ENCODE assay signal across 8 cellular contexts in genomic region chr16:32740766-32741499, GRCh38.
DNase-seq lines count a peak whose midpoint lies in the region; ATAC-seq, FAIRE-seq and TF ChIP-seq lines count a peak whose summit lies in the region.
"Not testable (repeated sequence)": the region's sequence is repeated elsewhere in the genome, so short reads cannot be mapped to it uniquely, and the experiment has no call there.

No MANE protein-coding gene starts in this region.

- not testable (repeated sequence) for H4K20me1 ChIP-seq in DND-41 (ENCODE audit: insufficient read depth, low read length); HepG2 (ENCODE audit: insufficient read depth, low read length)

- H3K36me3 Mint-ChIP-seq in central memory CD8-positive, alpha-beta T cell (ENCODE audit: insufficient read depth); naive B cell; stimulated activated memory B cell treated with anti-CD40 and anti-IgM and Interleukin-4, amounts not matched to agents 10 μg/mL and 1 μg/mL and 100 μg/mL, for 72 hours: not testable (repeated sequence)

- not testable (repeated sequence) for H3K4me2 ChIP-seq in DND-41 (ENCODE audit: insufficient read depth, low read length); HepG2 (ENCODE audit: low read depth, low read length)

- WGBS in HepG2 (ENCODE audit: low lambda C conversion rate), result no CpG with 5 or more reads among the region's 60 CpGs

- H3K9me3 Mint-ChIP-seq in central memory CD8-positive, alpha-beta T cell; naive B cell; stimulated activated memory B cell treated with anti-CD40 and anti-IgM and Interleukin-4, amounts not matched to agents 10 μg/mL and 1 μg/mL and 100 μg/mL, for 72 hours: not testable (repeated sequence)

- H3K79me2 ChIP-seq in DND-41 (ENCODE audit: insufficient read depth, low read length); HepG2 (ENCODE audit: insufficient read depth, low read length): not testable (repeated sequence)

- not testable (repeated sequence) for H3K36me3 ChIP-seq in DND-41 (ENCODE audit: insufficient read depth, low read length); HepG2 (replicated peaks in 1 of 2; ENCODE audit: control insufficient read depth in 1 of 2, insufficient read depth in 2 of 2, low read length in 2 of 2)

- H3K4me1 Mint-ChIP-seq in central memory CD8-positive, alpha-beta T cell; naive B cell; stimulated activated memory B cell treated with anti-CD40 and anti-IgM and Interleukin-4, amounts not matched to agents 10 μg/mL and 1 μg/mL and 100 μg/mL, for 72 hours: not testable (repeated sequence)

- peak; percentile 14 for FAIRE-seq in A204.1 (lab: Jason Lieb, UNC)
- FAIRE-seq in HepG2 (lab: Jason Lieb, UNC), result not testable (repeated sequence)

- H2AFZ ChIP-seq in DND-41 (ENCODE audit: low read depth, low read length); HepG2 (ENCODE audit: low read length): not testable (repeated sequence)

- in situ Hi-C loops in HepG2 (cut with HindIII; ENCODE audit: extremely low pct_ligation_motif_present, low pct_unique_long_range_greater_than_20kb), result not testable (repeated sequence)

- not testable (repeated sequence) for DNase-seq in DND-41; central memory CD8-positive, alpha-beta T cell (ENCODE audit: low spot score in 2 of 2); left ventricle myocardium superior; HepG2 (ENCODE audit: low spot score); naive B cell

- not testable (repeated sequence) for H3K27ac Mint-ChIP-seq in central memory CD8-positive, alpha-beta T cell (ENCODE audit: low read depth); naive B cell; stimulated activated memory B cell treated with anti-CD40 and anti-IgM and Interleukin-4, amounts not matched to agents 10 μg/mL and 1 μg/mL and 100 μg/mL, for 72 hours

- H3K4me3 ChIP-seq in DND-41 (ENCODE audit: low read depth in 1 of 2, low read length in 2 of 2); HepG2 (replicated peaks in 1 of 3; ENCODE audit: insufficient read depth in 1 of 3, low read depth in 2 of 3, low read length in 3 of 3): not testable (repeated sequence)

- not testable (repeated sequence) for TF ChIP-seq RAD21 in HepG2 (CRISPR knock-in tag; IDR thresholded peaks at IDR 0.05)

- POLR2A ChIA-PET in HepG2 (lab: Yijun Ruan, JAX), result not testable (repeated sequence)

- H3K4me1 ChIP-seq in DND-41 (ENCODE audit: insufficient read depth, low read length); HepG2 (ENCODE audit: insufficient read depth, low read length): not testable (repeated sequence)

- not testable (repeated sequence) for H3K27me3 ChIP-seq in DND-41 (ENCODE audit: insufficient read depth, low read length, poor library complexity); HepG2 (ENCODE audit: control insufficient read depth in 1 of 2, insufficient read depth in 2 of 2, low read length in 2 of 2)

- intact Hi-C loops in left ventricle myocardium superior (cut with micrococcal nuclease); HepG2 (cut with micrococcal nuclease; ENCODE audit: unreplicated experiment): not testable (repeated sequence)

- H3K9me3 ChIP-seq in DND-41 (ENCODE audit: insufficient read depth, low read length, severe bottlenecking); HepG2 (ENCODE audit: low read length): not testable (repeated sequence)

- ATAC-seq in DND-41 (ENCODE audit: insufficient read depth, low read depth) (peak; percentile 73), left ventricle myocardium superior (peak; percentile 86), HepG2 (peak; percentile 62), naive B cell (ENCODE audit: low read depth in 2 of 2) (peak; percentile 41 to 67)
- peak; percentile 20 to 60 for ATAC-seq in activated CD4-positive, CD25-positive, alpha-beta regulatory T cell treated with anti-CD3 and anti-CD28 coated beads, Interleukin-2, amount 50 U/mL, for 24 hours
- ATAC-seq in central memory CD8-positive, alpha-beta T cell (replicated peaks; ENCODE audit: extremely low read depth, poor library complexity, severe bottlenecking), result peak; percentile 79
- ATAC-seq in stimulated activated memory B cell treated with anti-CD40 and anti-IgM and Interleukin-4, amounts not matched to agents 10 μg/mL and 1 μg/mL and 100 μg/mL, for 72 hours, result peak; percentile 59

- not testable (repeated sequence) for TF ChIP-seq CTCF in DND-41 (IDR thresholded peaks at IDR 0.05; ENCODE audit: borderline replicate concordance, extremely low read depth, low read length, poor library complexity, severe bottlenecking); HepG2 (CRISPR knock-in tag; IDR thresholded peaks at IDR 0.05)

- H3K27me3 Mint-ChIP-seq in central memory CD8-positive, alpha-beta T cell; naive B cell; stimulated activated memory B cell treated with anti-CD40 and anti-IgM and Interleukin-4, amounts not matched to agents 10 μg/mL and 1 μg/mL and 100 μg/mL, for 72 hours: not testable (repeated sequence)

- H3K4me3 Mint-ChIP-seq in central memory CD8-positive, alpha-beta T cell; naive B cell; stimulated activated memory B cell treated with anti-CD40 and anti-IgM and Interleukin-4, amounts not matched to agents 10 μg/mL and 1 μg/mL and 100 μg/mL, for 72 hours: not testable (repeated sequence)

- not testable (repeated sequence) for H3K9ac ChIP-seq in DND-41 (ENCODE audit: low read depth, low read length); HepG2 (ENCODE audit: insufficient read depth, low read depth, low read length)

- CTCF ChIA-PET in HepG2 (lab: Yijun Ruan, JAX; ENCODE audit: low intra/inter-chr PET ratio, low total read pairs), result not testable (repeated sequence)

- not testable (repeated sequence) for BruUV-seq in HepG2 (replicated peaks; lab: Mats Ljungman, UMichigan)

- TF ChIP-seq POLR2A in HepG2 (IDR thresholded peaks at IDR 0.05; ENCODE audit: insufficient read depth in 1 of 2, low read depth in 2 of 2, low read length in 2 of 2), result not testable (repeated sequence)

- H3K27ac ChIP-seq in DND-41 (ENCODE audit: low read length); HepG2 (ENCODE audit: extremely low read length, insufficient read depth, low read length): not testable (repeated sequence)

- TF ChIP-seq EP300 in HepG2 (IDR thresholded peaks at IDR 0.05; ENCODE audit: low read depth in 2 of 2, low read length in 2 of 2); HepG2 (CRISPR knock-in tag; IDR thresholded peaks at IDR 0.05; ENCODE audit: borderline replicate concordance): not testable (repeated sequence)
